Comparison of ENCODE assay signal across 19 cellular contexts in genomic region chr12:55912908-55913307, GRCh38. TPM values are rescaled to one million over a fixed set of nuclear protein-coding genes. Genes with fewer than 3 reads are reported as not detected.
DNase-seq lines count a peak whose midpoint lies in the region; ATAC-seq and TF ChIP-seq lines count a peak whose summit lies in the region.
"Had no signal": no experiment of that assay in that cellular context is flagged by ENCODE, and none has a peak within 500 bp of the region (broad histone marks: within the 10 kb centered on the region; RNA-seq: fewer than 3 reads in every experiment).

No MANE protein-coding gene starts in this region.

- no peak for ATAC-seq in activated naive CD8-positive, alpha-beta T cell treated with anti-CD3 and anti-CD28 coated beads, Interleukin-2, amount 50 U/mL, for 24 hours
- ATAC-seq in GM23338 (no peak), HG02970 (IDR thresholded peaks at IDR 0.05; ENCODE audit: low FRiP score, unreplicated experiment) (no peak)
- ATAC-seq in activated T-helper 17 cell treated with anti-CD3 and anti-CD28 coated beads, Interleukin-2, amount 50 U/mL, for 72 hours (replicated peaks) = no peak
- no peak for ATAC-seq in naive thymus-derived CD8-positive, alpha-beta T cell

- no peak for TF ChIP-seq POLR2A in tibial nerve (IDR thresholded peaks at IDR 0.05)

- no peaks in the 10 kb centered on the region for H3K9me3 Mint-ChIP-seq in activated naive CD8-positive, alpha-beta T cell (ENCODE audit: low read depth)
- H3K9me3 Mint-ChIP-seq in activated naive CD8-positive, alpha-beta T cell treated with anti-CD3 and anti-CD28 coated beads, Interleukin-2, amount 50 U/mL, for 24 hours = no peaks in the 10 kb centered on the region
- no peaks in the 10 kb centered on the region; the same call in 2 of the 3 replicates for H3K9me3 Mint-ChIP-seq in GM23338
- no peaks in the 10 kb centered on the region for H3K9me3 Mint-ChIP-seq in activated T-helper 17 cell treated with anti-CD3 and anti-CD28 coated beads, Interleukin-2, amount 50 U/mL, for 72 hours
- H3K9me3 Mint-ChIP-seq in naive thymus-derived CD8-positive, alpha-beta T cell = no peaks in the 10 kb centered on the region
- no peaks in the 10 kb centered on the region for H3K9me3 Mint-ChIP-seq in activated T-helper 2 cell treated with anti-CD3 and anti-CD28 coated beads, Interferon-gamma antibody, Interleukin-2, Interleukin-4, amounts not matched to agents 10 μg/mL and 5 μg/mL and 100 μg/mL, durations not matched to agents 14 hours and 24 hours and 36 hours
- H3K9me3 Mint-ChIP-seq: CD14-positive monocyte had no signal

- DNase-seq in activated naive CD8-positive, alpha-beta T cell treated with anti-CD3 and anti-CD28 coated beads, Interleukin-2, amount 50 U/mL, for 24 hours = no peak
- no peak for DNase-seq in GM23338 (ENCODE audit: low spot score)
- DNase-seq in naive thymus-derived CD8-positive, alpha-beta T cell = no peak
- no peak for DNase-seq in tibial nerve (ENCODE audit: low spot score in 2 of 2)
- DNase-seq in activated T-helper 2 cell treated with anti-CD3 and anti-CD28 coated beads, Interferon-gamma antibody, Interleukin-2, Interleukin-4, amounts not matched to agents 10 μg/mL and 5 μg/mL and 100 μg/mL, durations not matched to agents 14 hours and 24 hours and 36 hours (ENCODE audit: low spot score) = no peak
- DNase-seq: ACHN; AML-193; DMS79; HCEC 1CT; MV-4-11; NCI-H1417; NCI-H187 treated with DMSO at 0.1 percent for 48 hours; NCI-H69; NK-92 treated with Interleukin-12 subunit alpha and Interleukin-12 subunit beta, amount 100 ng/mL, for 24 hours; SIG-M5 had no signal

- H3K4me1 ChIP-seq in GM23338 (ENCODE audit: insufficient read depth) (no peaks in the 10 kb centered on the region), tibial nerve (peaks cover 0 to 17% (median 3%) of the 10 kb centered on the region in 4 donors)

- POLR2A ChIA-PET in naive thymus-derived CD8-positive, alpha-beta T cell (lab: Charles Lee) = interaction anchor here (0.7 to 1.2 kb wide), 2 partner anchors 20 to 23 kb away, joined by 3 to 4 read pairs; no protein-coding TSS in a partner anchor

- peaks cover 82% of the 10 kb centered on the region for H3K79me2 ChIP-seq in GM23338 (replicated peaks; ENCODE audit: insufficient read depth)

- no peak for TF ChIP-seq CTCF in GM23338 (conservative IDR thresholded peaks at IDR 0.05; ENCODE audit: low read depth in 2 of 2)
- TF ChIP-seq CTCF in tibial nerve (IDR thresholded peaks at IDR 0.05) = no peak

- intact Hi-C loops in activated T-helper 2 cell treated with anti-CD3 and anti-CD28 coated beads, Interferon-gamma antibody, Interleukin-2, Interleukin-4, amounts not matched to agents 10 μg/mL and 5 μg/mL and 100 μg/mL, durations not matched to agents 14 hours and 24 hours and 36 hours (cut with micrococcal nuclease) = no loop called here

- H3K27me3 ChIP-seq in GM23338 (ENCODE audit: insufficient read depth) (no peaks in the 10 kb centered on the region), tibial nerve (no peaks in the 10 kb centered on the region)

- peaks cover 32% of the 10 kb centered on the region for H3K4me1 Mint-ChIP-seq in activated naive CD8-positive, alpha-beta T cell (ENCODE audit: low read depth)
- H3K4me1 Mint-ChIP-seq in activated naive CD8-positive, alpha-beta T cell treated with anti-CD3 and anti-CD28 coated beads, Interleukin-2, amount 50 U/mL, for 24 hours = peaks cover 32% of the 10 kb centered on the region
- H3K4me1 Mint-ChIP-seq in GM23338 = peaks cover 8% of the 10 kb centered on the region
- H3K4me1 Mint-ChIP-seq in activated T-helper 17 cell treated with anti-CD3 and anti-CD28 coated beads, Interleukin-2, amount 50 U/mL, for 72 hours = peaks cover 28% of the 10 kb centered on the region
- H3K4me1 Mint-ChIP-seq in naive thymus-derived CD8-positive, alpha-beta T cell = peaks cover 22 to 54% (median 34%) of the 10 kb centered on the region in 4 donors
- peaks cover 25% of the 10 kb centered on the region for H3K4me1 Mint-ChIP-seq in activated T-helper 2 cell treated with anti-CD3 and anti-CD28 coated beads, Interferon-gamma antibody, Interleukin-2, Interleukin-4, amounts not matched to agents 10 μg/mL and 5 μg/mL and 100 μg/mL, durations not matched to agents 14 hours and 24 hours and 36 hours (ENCODE audit: low read depth)

- no peak overlapping the region for H3K4me2 ChIP-seq in GM23338

- H3K27me3 Mint-ChIP-seq in activated naive CD8-positive, alpha-beta T cell = no peaks in the 10 kb centered on the region
- no peaks in the 10 kb centered on the region for H3K27me3 Mint-ChIP-seq in activated naive CD8-positive, alpha-beta T cell treated with anti-CD3 and anti-CD28 coated beads, Interleukin-2, amount 50 U/mL, for 24 hours
- peaks cover 4% of the 10 kb centered on the region for H3K27me3 Mint-ChIP-seq in GM23338 (ENCODE audit: insufficient read depth, low read depth, poor library complexity)
- H3K27me3 Mint-ChIP-seq in activated T-helper 17 cell treated with anti-CD3 and anti-CD28 coated beads, Interleukin-2, amount 50 U/mL, for 72 hours = no peaks in the 10 kb centered on the region
- no peaks in the 10 kb centered on the region for H3K27me3 Mint-ChIP-seq in naive thymus-derived CD8-positive, alpha-beta T cell
- no peaks in the 10 kb centered on the region for H3K27me3 Mint-ChIP-seq in activated T-helper 2 cell treated with anti-CD3 and anti-CD28 coated beads, Interferon-gamma antibody, Interleukin-2, Interleukin-4, amounts not matched to agents 10 μg/mL and 5 μg/mL and 100 μg/mL, durations not matched to agents 14 hours and 24 hours and 36 hours (ENCODE audit: low read depth)

- H3K36me3 ChIP-seq in GM23338 (ENCODE audit: insufficient read depth) (peaks cover 5% of the 10 kb centered on the region; the same call in 1 of the 2 replicates), tibial nerve (peaks cover 0 to 40% (median 0%) of the 10 kb centered on the region in 3 donors)

- TF ChIP-seq EP300 in tibial nerve (IDR thresholded peaks at IDR 0.05) = no peak

- H3K27ac ChIP-seq in GM23338 (ENCODE audit: low read depth) (0 out of 2 replicates have a peak overlapping the region, but pooled peaks have one; percentile 5), tibial nerve (no peak overlapping the region)

- no peak overlapping the region for H3K4me3 ChIP-seq in GM23338
- no peak overlapping the region for H3K4me3 ChIP-seq in tibial nerve

- peak overlapping the region; percentile 31 for H3K27ac Mint-ChIP-seq in activated naive CD8-positive, alpha-beta T cell
- H3K27ac Mint-ChIP-seq in activated naive CD8-positive, alpha-beta T cell treated with anti-CD3 and anti-CD28 coated beads, Interleukin-2, amount 50 U/mL, for 24 hours = no peak overlapping the region
- peak overlapping the region; percentile 46 for H3K27ac Mint-ChIP-seq in GM23338
- H3K27ac Mint-ChIP-seq in activated T-helper 17 cell treated with anti-CD3 and anti-CD28 coated beads, Interleukin-2, amount 50 U/mL, for 72 hours = peak overlapping the region; percentile 84
- peak overlapping the region in 7 of 10 donors; percentile 32 to 89 (median 53) for H3K27ac Mint-ChIP-seq in naive thymus-derived CD8-positive, alpha-beta T cell
- no peak overlapping the region for H3K27ac Mint-ChIP-seq in activated T-helper 2 cell treated with anti-CD3 and anti-CD28 coated beads, Interferon-gamma antibody, Interleukin-2, Interleukin-4, amounts not matched to agents 10 μg/mL and 5 μg/mL and 100 μg/mL, durations not matched to agents 14 hours and 24 hours and 36 hours

- H3K36me3 Mint-ChIP-seq in activated naive CD8-positive, alpha-beta T cell = peaks cover 4% of the 10 kb centered on the region
- peaks cover 21% of the 10 kb centered on the region for H3K36me3 Mint-ChIP-seq in activated naive CD8-positive, alpha-beta T cell treated with anti-CD3 and anti-CD28 coated beads, Interleukin-2, amount 50 U/mL, for 24 hours (ENCODE audit: low read depth)
- H3K36me3 Mint-ChIP-seq in GM23338 (ENCODE audit: low read depth) = peaks cover 34% of the 10 kb centered on the region
- H3K36me3 Mint-ChIP-seq in activated T-helper 17 cell treated with anti-CD3 and anti-CD28 coated beads, Interleukin-2, amount 50 U/mL, for 72 hours (ENCODE audit: low read depth) = peaks cover 47% of the 10 kb centered on the region
- H3K36me3 Mint-ChIP-seq in naive thymus-derived CD8-positive, alpha-beta T cell = peaks cover 0 to 33% (median 0%) of the 10 kb centered on the region in 3 donors
- H3K36me3 Mint-ChIP-seq in activated T-helper 2 cell treated with anti-CD3 and anti-CD28 coated beads, Interferon-gamma antibody, Interleukin-2, Interleukin-4, amounts not matched to agents 10 μg/mL and 5 μg/mL and 100 μg/mL, durations not matched to agents 14 hours and 24 hours and 36 hours (ENCODE audit: low read depth) = peaks cover 39% of the 10 kb centered on the region

- H3K9me3 ChIP-seq in tibial nerve = no peaks in the 10 kb centered on the region

- H3F3A ChIP-seq in GM23338 (replicated peaks; ENCODE audit: low read depth) = no peaks in the 10 kb centered on the region

- no peak overlapping the region for H2AFZ ChIP-seq in GM23338

- no peaks in the 10 kb centered on the region for H3K9me2 ChIP-seq in GM23338 (ENCODE audit: insufficient read depth)

- peaks cover 32% of the 10 kb centered on the region for H4K20me1 ChIP-seq in GM23338 (replicated peaks; ENCODE audit: insufficient read depth)

- no peak overlapping the region for H3K4me3 Mint-ChIP-seq in activated naive CD8-positive, alpha-beta T cell
- no peak overlapping the region for H3K4me3 Mint-ChIP-seq in activated naive CD8-positive, alpha-beta T cell treated with anti-CD3 and anti-CD28 coated beads, Interleukin-2, amount 50 U/mL, for 24 hours
- H3K4me3 Mint-ChIP-seq in GM23338 = no peak overlapping the region
- H3K4me3 Mint-ChIP-seq in activated T-helper 17 cell treated with anti-CD3 and anti-CD28 coated beads, Interleukin-2, amount 50 U/mL, for 72 hours = no peak overlapping the region
- no peak overlapping the region for H3K4me3 Mint-ChIP-seq in naive thymus-derived CD8-positive, alpha-beta T cell
- H3K4me3 Mint-ChIP-seq in activated T-helper 2 cell treated with anti-CD3 and anti-CD28 coated beads, Interferon-gamma antibody, Interleukin-2, Interleukin-4, amounts not matched to agents 10 μg/mL and 5 μg/mL and 100 μg/mL, durations not matched to agents 14 hours and 24 hours and 36 hours (ENCODE audit: low read depth) = no peak overlapping the region
- H3K4me3 Mint-ChIP-seq: CD14-positive monocyte had no signal

- WGBS in tibial nerve, 2 donors = 93 to 97% methylated on average over 4 of the region's 4 CpGs

RNA-seq across cellular contexts. Expression of gene PYM1, which starts 14.8 kb away (rescaled TPM):
- 70.2 and 75.9 TPM in 2 replicates for total RNA-seq in GM23338 (2014; rRNA removed; shearing (Covaris generic))
- 150 and 151 TPM in 2 replicates for polyA plus RNA-seq in GM23338 (2016; fragmentation: Nextera tagmentation; extraction: Ambion mirVana)
- total RNA-seq in activated T-helper 17 cell treated with anti-CD3 and anti-CD28 coated beads, Interleukin-2, amount 50 U/mL, for 72 hours = 10 to 100 TPM; 23.4 to 35.6 TPM
- total RNA-seq in naive thymus-derived CD8-positive, alpha-beta T cell = 10 to 100 TPM; 33.1 to 44.4 TPM
- polyA plus RNA-seq in naive thymus-derived CD8-positive, alpha-beta T cell = 10 to 100 TPM; 54.4 to 65.7 (median 55.0) TPM
- 10 to 100 TPM; 25.3 to 53.4 (median 39.9) TPM for total RNA-seq in tibial nerve
- 37.5 and 43.4 TPM in 2 replicates for total RNA-seq in activated T-helper 2 cell treated with anti-CD3 and anti-CD28 coated beads, Interferon-gamma antibody, Interleukin-2, Interleukin-4, amounts not matched to agents 10 μg/mL and 5 μg/mL and 100 μg/mL, durations not matched to agents 14 hours and 24 hours and 36 hours

RNA-seq across cellular contexts. Expression of gene DGKA, which starts 18.1 kb away (rescaled TPM):
- total RNA-seq in GM23338 (2014; rRNA removed; shearing (Covaris generic)) = 16.1 and 35.9 TPM in 2 replicates
- polyA plus RNA-seq in GM23338 (2016; fragmentation: Nextera tagmentation; extraction: Ambion mirVana) = 22.5 and 24.6 TPM in 2 replicates
- 100 to 1,000 TPM; 282 to 502 TPM for total RNA-seq in activated T-helper 17 cell treated with anti-CD3 and anti-CD28 coated beads, Interleukin-2, amount 50 U/mL, for 72 hours
- 1,000 to 10,000 TPM; 1,302 to 1,328 TPM for total RNA-seq in naive thymus-derived CD8-positive, alpha-beta T cell
- polyA plus RNA-seq in naive thymus-derived CD8-positive, alpha-beta T cell = 100 to 1,000 TPM; 145 to 378 (median 232) TPM
- total RNA-seq in tibial nerve = 100 to 1,000 TPM in 1 of 4 donors, 10 to 100 TPM in 3; 24.9 to 544 (median 34.3) TPM
- total RNA-seq in activated T-helper 2 cell treated with anti-CD3 and anti-CD28 coated beads, Interferon-gamma antibody, Interleukin-2, Interleukin-4, amounts not matched to agents 10 μg/mL and 5 μg/mL and 100 μg/mL, durations not matched to agents 14 hours and 24 hours and 36 hours = 218 and 242 TPM in 2 replicates

RNA-seq across cellular contexts. Expression of gene PMEL, which starts 52.9 kb away (rescaled TPM):
- 81.6 and 108 TPM in 2 replicates for total RNA-seq in GM23338 (2014; rRNA removed; shearing (Covaris generic))
- 64.5 and 68.1 TPM in 2 replicates for polyA plus RNA-seq in GM23338 (2016; fragmentation: Nextera tagmentation; extraction: Ambion mirVana)
- 1 to 10 TPM in 1 of 2 donors, under 1 TPM in 1; 0.30 to 2.5 TPM for total RNA-seq in activated T-helper 17 cell treated with anti-CD3 and anti-CD28 coated beads, Interleukin-2, amount 50 U/mL, for 72 hours
- not detected for total RNA-seq in naive thymus-derived CD8-positive, alpha-beta T cell
- polyA plus RNA-seq in naive thymus-derived CD8-positive, alpha-beta T cell = under 1 TPM in 1 of 3 donors, not detected in 2; 0.15 TPM
- total RNA-seq in tibial nerve = 1 to 10 TPM in 1 of 4 donors, under 1 TPM in 1, not detected in 2; 0.87 to 1.6 TPM
- total RNA-seq in activated T-helper 2 cell treated with anti-CD3 and anti-CD28 coated beads, Interferon-gamma antibody, Interleukin-2, Interleukin-4, amounts not matched to agents 10 μg/mL and 5 μg/mL and 100 μg/mL, durations not matched to agents 14 hours and 24 hours and 36 hours = 0.32 and 0.37 TPM in 2 replicates

RNA-seq across cellular contexts. Expression of gene CDK2, which starts 53.7 kb away (rescaled TPM):
- total RNA-seq in GM23338 (2014; rRNA removed; shearing (Covaris generic)) = 27.7 and 31.0 TPM in 2 replicates
- 14.1 and 15.2 TPM in 2 replicates for polyA plus RNA-seq in GM23338 (2016; fragmentation: Nextera tagmentation; extraction: Ambion mirVana)
- 100 to 1,000 TPM; 101 to 104 TPM for total RNA-seq in activated T-helper 17 cell treated with anti-CD3 and anti-CD28 coated beads, Interleukin-2, amount 50 U/mL, for 72 hours
- total RNA-seq in naive thymus-derived CD8-positive, alpha-beta T cell = 10 to 100 TPM; 27.5 to 30.8 TPM
- 10 to 100 TPM in 1 of 3 donors, 1 to 10 TPM in 2; 8.0 to 12.4 (median 9.5) TPM for polyA plus RNA-seq in naive thymus-derived CD8-positive, alpha-beta T cell
- total RNA-seq in tibial nerve = 10 to 100 TPM; 10.3 to 22.2 (median 13.8) TPM
- 116 and 121 TPM in 2 replicates for total RNA-seq in activated T-helper 2 cell treated with anti-CD3 and anti-CD28 coated beads, Interferon-gamma antibody, Interleukin-2, Interleukin-4, amounts not matched to agents 10 μg/mL and 5 μg/mL and 100 μg/mL, durations not matched to agents 14 hours and 24 hours and 36 hours

Comparison
In these comparisons a context has a peak if more than half of its experiments do, and no peak if none do; other contexts are left out.
1. H3K27ac Mint-ChIP-seq: peak in activated naive CD8-positive, alpha-beta T cell (single experiment), GM23338 (single experiment), activated T-helper 17 cell treated with anti-CD3 and anti-CD28 coated beads, Interleukin-2, amount 50 U/mL, for 72 hours (single experiment) and naive thymus-derived CD8-positive, alpha-beta T cell (7 of 10); none in activated naive CD8-positive, alpha-beta T cell treated with anti-CD3 and anti-CD28 coated beads, Interleukin-2, amount 50 U/mL, for 24 hours (single experiment) and activated T-helper 2 cell treated with anti-CD3 and anti-CD28 coated beads, Interferon-gamma antibody, Interleukin-2, Interleukin-4, amounts not matched to agents 10 μg/mL and 5 μg/mL and 100 μg/mL, durations not matched to agents 14 hours and 24 hours and 36 hours (single experiment).
2. RNA of gene PMEL, which starts 52.9 kb away (total RNA-seq): 81.6 to 108 TPM in GM23338; 0.30 to 2.5 TPM in activated T-helper 17 cell treated with anti-CD3 and anti-CD28 coated beads, Interleukin-2, amount 50 U/mL, for 72 hours, 0.87 to 1.6 TPM in tibial nerve, 0.32 to 0.37 TPM in activated T-helper 2 cell treated with anti-CD3 and anti-CD28 coated beads, Interferon-gamma antibody, Interleukin-2, Interleukin-4, amounts not matched to agents 10 μg/mL and 5 μg/mL and 100 μg/mL, durations not matched to agents 14 hours and 24 hours and 36 hours and not detected in naive thymus-derived CD8-positive, alpha-beta T cell; every median in the first group is over 10 times any median in the second.